Comparison of ENCODE assay signal across 20 cellular contexts in the genomic region with DNA sequence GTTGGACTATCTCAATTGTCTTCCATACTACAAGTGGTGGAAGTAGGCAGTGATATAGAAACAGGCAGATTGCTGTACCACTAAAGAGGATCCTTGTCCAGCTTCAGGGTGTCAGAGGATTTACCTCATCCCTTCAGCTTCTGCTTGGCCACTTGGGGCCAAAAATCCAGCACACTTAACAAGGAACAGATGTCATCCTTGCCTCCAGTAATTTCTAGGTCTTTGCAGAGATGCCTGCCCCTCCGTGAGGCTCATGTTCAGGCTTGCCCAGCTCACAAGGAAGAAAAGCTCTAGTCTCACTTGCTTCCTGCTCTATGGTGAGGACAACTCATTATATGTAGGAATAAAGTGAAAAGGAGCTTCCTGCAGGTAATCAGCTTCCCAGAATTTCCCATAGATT.
DNase-seq lines count a peak whose midpoint lies in the region; ATAC-seq and TF ChIP-seq lines count a peak whose summit lies in the region.
"Had no signal": no experiment of that assay in that cellular context is flagged by ENCODE, and none has a peak within 500 bp of the region (broad histone marks: within the 10 kb centered on the region; RNA-seq: fewer than 3 reads in every experiment).

No MANE protein-coding gene starts in this region.

- dilution Hi-C loops in IMR-90 (cut with HindIII; ENCODE audit: low sequenced_read_pairs, unreplicated experiment), result no loop called here

- no peaks in the 10 kb centered on the region for H4K20me1 ChIP-seq in IMR-90 (ENCODE audit: insufficient read depth, low read length)

- WGBS in IMR-90 (ENCODE audit: extremely low coverage in 2 of 2, insufficient read length in 1 of 2), 2 experiments, result no CpG with 5 or more reads among the region's 1 CpG
- 23% methylated on average over 1 of the region's 1 CpG for WGBS in right lobe of liver (ENCODE audit: insufficient coverage, low coverage, low lambda C conversion rate, missing lambda C conversion rate)

- no TSS peak for BruUV-seq in IMR-90 (replicated peaks; lab: Mats Ljungman, UMichigan)

- H4K5ac ChIP-seq in IMR-90 (ENCODE audit: low read depth, low read length), result no peak overlapping the region

- H4K8ac ChIP-seq in IMR-90 (ENCODE audit: low read depth in 2 of 2, low read length in 2 of 2), result no peak overlapping the region

- no peak overlapping the region for H4K91ac ChIP-seq in IMR-90 (ENCODE audit: insufficient read depth, low read depth, low read length)

- no peak overlapping the region for H3K4me2 ChIP-seq in IMR-90 (ENCODE audit: low read depth, low read length)

- H3K27me3 ChIP-seq in IMR-90 (ENCODE audit: control insufficient read depth, insufficient read depth, low read length) (no peaks in the 10 kb centered on the region), RWPE2 (ENCODE audit: insufficient read depth, poor library complexity, severe bottlenecking) (no peaks in the 10 kb centered on the region), right lobe of liver (no peaks in the 10 kb centered on the region)
- H3K27me3 ChIP-seq: adrenal gland, testis had no signal

- H2AK5ac ChIP-seq in IMR-90 (ENCODE audit: low read depth, low read length), result no peak overlapping the region

- intact Hi-C loops in IMR-90 (cut with micrococcal nuclease) (no loop called here), right lobe of liver (cut with DNase I) (no loop called here)

- no peak overlapping the region for H3K23ac ChIP-seq in IMR-90 (ENCODE audit: low read depth, low read length)

- POLR2A ChIA-PET in IMR-90 (lab: Charles Lee; ENCODE audit: unreplicated experiment), result no interaction called here

- no peaks in the 10 kb centered on the region for H3K4me1 ChIP-seq in IMR-90 (ENCODE audit: control insufficient read depth, insufficient read depth, low read length)
- no peaks in the 10 kb centered on the region for H3K4me1 ChIP-seq in RWPE2 (ENCODE audit: insufficient read depth, poor library complexity, severe bottlenecking)
- no peaks in the 10 kb centered on the region for H3K4me1 ChIP-seq in right lobe of liver
- H3K4me1 ChIP-seq: adrenal gland, left ventricle myocardium inferior, prostate gland, testis had no signal

- ATAC-seq in IMR-90 (ENCODE audit: low read depth), result 0 out of 2 replicates have a peak, but pooled peaks have one; percentile 37
- peak; percentile 60; the same call in 2 of the 3 replicates for ATAC-seq in RWPE2 (ENCODE audit: low read depth)
- no peak for ATAC-seq in HG02970 (IDR thresholded peaks at IDR 0.05; ENCODE audit: low FRiP score, unreplicated experiment)
- ATAC-seq in HG03139 (IDR thresholded peaks at IDR 0.05; ENCODE audit: unreplicated experiment), result no peak
- ATAC-seq in right lobe of liver, result no peak
- ATAC-seq: stimulated activated memory B cell treated with anti-CD40 and anti-IgM and Interleukin-4, amounts not matched to agents 10 μg/mL and 1 μg/mL and 100 μg/mL, for 72 hours had no signal

- no peak for TF ChIP-seq RAD21 in IMR-90 (IDR thresholded peaks at IDR 0.05; ENCODE audit: low read length)

- in situ Hi-C loops in IMR-90 (cut with MboI; ENCODE audit: low sequenced_read_pairs), result no loop called here

- no peaks in the 10 kb centered on the region for H3K9me1 ChIP-seq in IMR-90 (ENCODE audit: insufficient read depth, low read length)

- no peaks in the 10 kb centered on the region for H3K79me1 ChIP-seq in IMR-90 (ENCODE audit: low read depth in 1 of 2, low read length in 2 of 2)

- no peak overlapping the region for H3K27ac ChIP-seq in IMR-90 (ENCODE audit: insufficient read depth, low read length)
- no peak overlapping the region for H3K27ac ChIP-seq in RWPE2 (ENCODE audit: poor library complexity, severe bottlenecking)
- H3K27ac ChIP-seq in right lobe of liver, result no peak overlapping the region
- H3K27ac ChIP-seq: adrenal gland, coronary artery, left ventricle myocardium inferior, prostate gland, testis had no signal

- no peak overlapping the region for H3K56ac ChIP-seq in IMR-90 (ENCODE audit: extremely low read depth, insufficient read depth, low read length)

- H3K9ac ChIP-seq in IMR-90 (ENCODE audit: low read depth, low read length), result no peak overlapping the region

- no peak overlapping the region for H2BK5ac ChIP-seq in IMR-90 (ENCODE audit: low read depth, low read length, poor library complexity, severe bottlenecking)

- H2BK20ac ChIP-seq in IMR-90 (ENCODE audit: low read depth, low read length), result no peak overlapping the region

- H3K9me3 ChIP-seq in IMR-90 (ENCODE audit: control insufficient read depth, insufficient read depth, low read length) (peaks cover 3% of the 10 kb centered on the region; the same call in 1 of the 2 replicates), RWPE2 (ENCODE audit: severe bottlenecking) (no peaks in the 10 kb centered on the region), right lobe of liver (no peaks in the 10 kb centered on the region)
- H3K9me3 ChIP-seq: adrenal gland, prostate gland, testis had no signal

- H2BK120ac ChIP-seq in IMR-90 (ENCODE audit: low read depth, low read length), result 0 out of 2 replicates have a peak overlapping the region, but pooled peaks have one; percentile 10

- H3K4me3 ChIP-seq in IMR-90 (ENCODE audit: insufficient read depth, low read depth, low read length) (no peak overlapping the region), RWPE2 (ENCODE audit: severe bottlenecking) (no peak overlapping the region), fibroblast of the aortic adventitia (ENCODE audit: low read depth, low read length) (no peak overlapping the region), right lobe of liver (no peak overlapping the region)
- H3K4me3 ChIP-seq: adrenal gland, coronary artery, left ventricle myocardium inferior, prostate gland, testis had no signal

- H2BK15ac ChIP-seq in IMR-90 (ENCODE audit: low read depth, low read length), result no peak overlapping the region

- CTCF ChIA-PET in IMR-90 (lab: Yijun Ruan, JAX), result no interaction called here

- H3K36me3 ChIP-seq in IMR-90 (ENCODE audit: control insufficient read depth, insufficient read depth, low read length) (no peaks in the 10 kb centered on the region), RWPE2 (ENCODE audit: low read depth) (no peaks in the 10 kb centered on the region), right lobe of liver (no peaks in the 10 kb centered on the region)
- H3K36me3 ChIP-seq: adrenal gland, left ventricle myocardium inferior, prostate gland had no signal

- H2AFZ ChIP-seq in IMR-90 (replicated peaks; ENCODE audit: low read length, poor library complexity), result no peak overlapping the region

- TF ChIP-seq POLR2A in IMR-90 (IDR thresholded peaks at IDR 0.05; ENCODE audit: low read depth, low read length), result no peak
- TF ChIP-seq POLR2A in right lobe of liver (IDR thresholded peaks at IDR 0.05), result no peak

- DNase-seq in IMR-90, result peak; percentile 1
- DNase-seq in RWPE2 (ENCODE audit: low spot score), result no peak
- DNase-seq in fibroblast of the aortic adventitia (ENCODE audit: low read depth), result peak; percentile 7
- no peak for DNase-seq in right lobe of liver
- DNase-seq in stimulated activated CD4-positive, alpha-beta T cell treated with anti-CD3 and anti-CD28 coated beads, Interleukin-15, amount 100 ng/mL, for 24 hours, result no peak
- DNase-seq: activated CD4-positive, alpha-beta memory T cell treated with anti-CD3 and anti-CD28 coated beads for 36 hours; adrenal gland; AML-193; DND-41; hippocampal formation; left ventricle myocardium inferior; NCI-H1105; NCI-H2081 treated with DMSO at 0.1 percent for 48 hours; NCI-H526 treated with DMSO at 0.1 percent for 48 hours; testis had no signal

- peak overlapping the region; percentile 77; the same call in 1 of the 2 replicates for H3K18ac ChIP-seq in IMR-90 (ENCODE audit: low read depth, low read length)

- no peak overlapping the region for H2AK9ac ChIP-seq in IMR-90 (replicated peaks; ENCODE audit: low read depth, low read length, poor library complexity)

- no peak overlapping the region for H3K4ac ChIP-seq in IMR-90 (ENCODE audit: low read depth, low read length)

- H3K14ac ChIP-seq in IMR-90 (replicated peaks; ENCODE audit: low read depth, low read length), result no peak overlapping the region

- TF ChIP-seq CTCF in IMR-90 (conservative IDR thresholded peaks at IDR 0.05; ENCODE audit: low read depth, low read length) (no peak), RWPE2 (IDR thresholded peaks at IDR 0.05; ENCODE audit: poor library complexity, severe bottlenecking) (no peak), fibroblast of the aortic adventitia (IDR thresholded peaks at IDR 0.05; ENCODE audit: insufficient read depth, low read length) (no peak), right lobe of liver (IDR thresholded peaks at IDR 0.05) (no peak)

TF ChIP-seq in IMR-90, 13 proteins besides CTCF, POLR2A, EP300 and RAD21 (continues in another document):
- TF ChIP-seq BHLHE40 (IDR thresholded peaks at IDR 0.05; ENCODE audit: low read depth, low read length), result no peak
- TF ChIP-seq RFX5 (IDR thresholded peaks at IDR 0.05; ENCODE audit: low read depth, low read length), result no peak
- TF ChIP-seq MAFK (IDR thresholded peaks at IDR 0.05; ENCODE audit: low read depth, low read length), result no peak
- TF ChIP-seq MXI1 (IDR thresholded peaks at IDR 0.05; ENCODE audit: borderline replicate concordance, low read depth, low read length), result no peak
- TF ChIP-seq NFE2L2 (IDR thresholded peaks at IDR 0.05; ENCODE audit: low read depth, low read length), result no peak
- TF ChIP-seq CHD1 (IDR thresholded peaks at IDR 0.05; ENCODE audit: low read depth, low read length), result no peak
- no peak for TF ChIP-seq FOS (IDR thresholded peaks at IDR 0.05; ENCODE audit: low read depth, low read length)
- TF ChIP-seq RCOR1 (IDR thresholded peaks at IDR 0.05; ENCODE audit: insufficient replicate concordance, low read length), result no peak
- TF ChIP-seq, protein P1, sequence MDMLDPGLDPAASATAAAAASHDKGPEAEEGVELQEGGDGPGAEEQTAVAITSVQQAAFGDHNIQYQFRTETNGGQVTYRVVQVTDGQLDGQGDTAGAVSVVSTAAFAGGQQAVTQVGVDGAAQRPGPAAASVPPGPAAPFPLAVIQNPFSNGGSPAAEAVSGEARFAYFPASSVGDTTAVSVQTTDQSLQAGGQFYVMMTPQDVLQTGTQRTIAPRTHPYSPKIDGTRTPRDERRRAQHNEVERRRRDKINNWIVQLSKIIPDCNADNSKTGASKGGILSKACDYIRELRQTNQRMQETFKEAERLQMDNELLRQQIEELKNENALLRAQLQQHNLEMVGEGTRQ (IDR thresholded peaks at IDR 0.05; ENCODE audit: low read depth, low read length), result no peak
- no peak for TF ChIP-seq CEBPB (IDR thresholded peaks at IDR 0.05; ENCODE audit: low read depth, low read length)
- TF ChIP-seq ELK1 (IDR thresholded peaks at IDR 0.05; ENCODE audit: borderline replicate concordance, low read depth, low read length), result no peak

Comparison
In these comparisons a context has a peak if more than half of its experiments do, and no peak if none do; other contexts are left out.
1. ATAC-seq: peak in IMR-90 (single experiment) and RWPE2 (single experiment); none in HG02970 (single experiment), HG03139 (single experiment) and right lobe of liver (0 of 4).
2. DNase-seq: peak in IMR-90 (single experiment) and fibroblast of the aortic adventitia (single experiment); none in RWPE2 (single experiment), right lobe of liver (0 of 3) and stimulated activated CD4-positive, alpha-beta T cell treated with anti-CD3 and anti-CD28 coated beads, Interleukin-15, amount 100 ng/mL, for 24 hours (single experiment).